1 cellular context compared by ENCODE assay signal in genomic region chr20:32742322-32743236, GRCh38.
A peak's percentile ranks its signal among the peaks of the same experiment; 100 is the strongest.
TF ChIP-seq lines count a peak whose summit lies in the region.

No MANE protein-coding gene starts in this region.

TF ChIP-seq in HepG2, 621 proteins besides CTCF, POLR2A, EP300 and RAD21 (continued from another document and continues in another):
- TF ChIP-seq ZNF280D (CRISPR knock-in tag; IDR thresholded peaks at IDR 0.05) (0 out of 2 replicates have a peak, but pooled peaks have one; percentile 32), CBFB (CRISPR knock-in tag; IDR thresholded peaks at IDR 0.05) (no peak), KDM5B (CRISPR knock-in tag; IDR thresholded peaks at IDR 0.05; ENCODE audit: borderline replicate concordance) (0 out of 2 replicates have a peak, but pooled peaks have one; percentile 41), ZBTB38 (CRISPR knock-in tag; IDR thresholded peaks at IDR 0.05) (0 out of 2 replicates have a peak, but pooled peaks have one; percentile 4), ZNF589 (CRISPR knock-in tag; conservative IDR thresholded peaks at IDR 0.05) (no peak), FOXC1 (CRISPR knock-in tag; IDR thresholded peaks at IDR 0.05; ENCODE audit: borderline replicate concordance) (0 out of 2 replicates have a peak, but pooled peaks have one; percentile 3), TRIM22 (IDR thresholded peaks at IDR 0.05) (no peak), ZFX (CRISPR knock-in tag; IDR thresholded peaks at IDR 0.05; ENCODE audit: low read depth) (no peak), ZNF331 (CRISPR knock-in tag; IDR thresholded peaks at IDR 0.05) (0 out of 2 replicates have a peak, but pooled peaks have one; percentile 19), MTERF4 (CRISPR knock-in tag; IDR thresholded peaks at IDR 0.05) (0 out of 2 replicates have a peak, but pooled peaks have one; percentile 75), SP2 (CRISPR knock-in tag; IDR thresholded peaks at IDR 0.05) (0 out of 2 replicates have a peak, but pooled peaks have one; percentile 15), ZBTB10 (CRISPR knock-in tag; IDR thresholded peaks at IDR 0.05; ENCODE audit: borderline replicate concordance) (peak; percentile 71), BHLHE40 (IDR thresholded peaks at IDR 0.05; ENCODE audit: low read length) (no peak), EED (CRISPR knock-in tag; IDR thresholded peaks at IDR 0.05) (peak; percentile 68; the same call in 1 of the 2 replicates), TBX2 (CRISPR knock-in tag; IDR thresholded peaks at IDR 0.05; ENCODE audit: borderline replicate concordance) (peak; percentile 18; the same call in 1 of the 2 replicates), MED8 (CRISPR knock-in tag; IDR thresholded peaks at IDR 0.05; ENCODE audit: insufficient replicate concordance) (no peak), ZC3H13 (CRISPR knock-in tag; IDR thresholded peaks at IDR 0.05) (peak; percentile 42; the same call in 1 of the 2 replicates), KLF11 (CRISPR knock-in tag; IDR thresholded peaks at IDR 0.05) (0 out of 2 replicates have a peak, but pooled peaks have one; percentile 21), ZNF292 (CRISPR knock-in tag; IDR thresholded peaks at IDR 0.05; ENCODE audit: borderline replicate concordance, low read depth) (0 out of 2 replicates have a peak, but pooled peaks have one; percentile 50), FLYWCH1 (CRISPR knock-in tag; IDR thresholded peaks at IDR 0.05) (0 out of 2 replicates have a peak, but pooled peaks have one; percentile 28), ZNF7 (CRISPR knock-in tag; IDR thresholded peaks at IDR 0.05) (no peak), ZNF704 (CRISPR knock-in tag; IDR thresholded peaks at IDR 0.05; ENCODE audit: borderline replicate concordance) (no peak), ZNF784 (CRISPR knock-in tag; IDR thresholded peaks at IDR 0.05; ENCODE audit: borderline replicate concordance) (no peak), ZNF558 (CRISPR knock-in tag; IDR thresholded peaks at IDR 0.05; ENCODE audit: borderline replicate concordance) (peak; percentile 47; the same call in 1 of the 2 replicates), HNF1B (CRISPR knock-in tag; IDR thresholded peaks at IDR 0.05) (0 out of 2 replicates have a peak, but pooled peaks have one; percentile 41), ZNF33B (CRISPR knock-in tag; IDR thresholded peaks at IDR 0.05) (0 out of 2 replicates have a peak, but pooled peaks have one; percentile 30), SIN3A (IDR thresholded peaks at IDR 0.05; ENCODE audit: borderline replicate concordance, low read depth, low read length) (0 out of 2 replicates have a peak, but pooled peaks have one; percentile 23), YEATS4 (CRISPR knock-in tag; IDR thresholded peaks at IDR 0.05; ENCODE audit: borderline replicate concordance) (no peak), GATAD2A (CRISPR knock-in tag; IDR thresholded peaks at IDR 0.05) (no peak), ZFP41 (CRISPR knock-in tag; IDR thresholded peaks at IDR 0.05; ENCODE audit: borderline replicate concordance) (no peak), ZNF343 (CRISPR knock-in tag; IDR thresholded peaks at IDR 0.05) (0 out of 2 replicates have a peak, but pooled peaks have one; percentile 25), HIC2 (CRISPR knock-in tag; IDR thresholded peaks at IDR 0.05; ENCODE audit: low read depth) (no peak), GZF1 (CRISPR knock-in tag; IDR thresholded peaks at IDR 0.05) (0 out of 2 replicates have a peak, but pooled peaks have one; percentile 34), ZNF646 (CRISPR knock-in tag; IDR thresholded peaks at IDR 0.05) (no peak), PCBP2 (optimal IDR thresholded peaks at IDR 0.05; ENCODE audit: low read depth, low read length, poor library complexity, severe bottlenecking) (peak; percentile 41), CAMTA2 (CRISPR knock-in tag; IDR thresholded peaks at IDR 0.05; ENCODE audit: borderline replicate concordance) (peak; percentile 88; the same call in 1 of the 2 replicates), KDM2A (CRISPR knock-in tag; IDR thresholded peaks at IDR 0.05; ENCODE audit: borderline replicate concordance, low read depth) (no peak), HOXA9 (CRISPR knock-in tag; IDR thresholded peaks at IDR 0.05; ENCODE audit: borderline replicate concordance) (0 out of 2 replicates have a peak, but pooled peaks have one; percentile 17)
